In genomic region chr7:42950417-42950816, GRCh38 we compare ENCODE assay signal across 8 cellular contexts.
"Had no signal": no experiment of that assay in that cellular context is flagged by ENCODE, and none has a peak within 500 bp of the region (broad histone marks: within the 10 kb centered on the region; RNA-seq: fewer than 3 reads in every experiment).

No MANE protein-coding gene starts in this region.

- FAIRE-seq: G401.6, GM12878, GM12891, GM12892, GM18507, GM19239 had no signal

- ATAC-seq: GM12878 had no signal

- H3K4me3 ChIP-seq: GM12878 had no signal

- DNase-seq: GDM1, GF-D8 had no signal
